ENCODE assay signal across 8 cellular contexts in genomic region chr16:30896203-30896889, GRCh38. TPM values are rescaled to one million over a fixed set of nuclear protein-coding genes. Genes with fewer than 3 reads are reported as not detected.
A peak's percentile ranks its signal among the peaks of the same experiment; 100 is the strongest.
DNase-seq lines count a peak whose midpoint lies in the region; ATAC-seq and TF ChIP-seq lines count a peak whose summit lies in the region.

A gene with protein sequence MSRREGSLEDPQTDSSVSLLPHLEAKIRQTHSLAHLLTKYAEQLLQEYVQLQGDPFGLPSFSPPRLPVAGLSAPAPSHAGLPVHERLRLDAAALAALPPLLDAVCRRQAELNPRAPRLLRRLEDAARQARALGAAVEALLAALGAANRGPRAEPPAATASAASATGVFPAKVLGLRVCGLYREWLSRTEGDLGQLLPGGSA (plus strand): TSS chr16:30896614. CDS start chr16:30896644, 30 bp downstream.

- WGBS in gastroesophageal sphincter (ENCODE audit: low coverage in 1 of 2), 2 donors, result 0 to 4% methylated on average over 2 to 12 of the region's 36 CpGs

- ATAC-seq in activated T-helper 17 cell treated with anti-CD3 and anti-CD28 coated beads, Interleukin-2, amount 50 U/mL, for 72 hours (replicated peaks), result no peak
- peak; percentile 78 for ATAC-seq in gastroesophageal sphincter

- in situ Hi-C loops in KBM-7 (cut with MboI; ENCODE audit: low pct_unique_long_range_greater_than_20kb, low sequenced_read_pairs), result no loop called here

- CTCF ChIA-PET in AG04450 (lab: Charles Lee), result interaction anchor here (0.5 to 2.1 kb wide), 2 partner anchors 9 to 51 kb away, joined by 6 to 9 read pairs; no protein-coding TSS in a partner anchor
- CTCF ChIA-PET in HEK293 (lab: Yijun Ruan, JAX), result interaction anchor here (0.6 to 1.8 kb wide), 5 partner anchors 30 to 389 kb away, joined by 3 to 4 read pairs (median 3); no protein-coding TSS in a partner anchor

- no peaks in the 10 kb centered on the region for H3K27me3 ChIP-seq in AG04450 (ENCODE audit: control insufficient read depth, insufficient read depth, low read length)
- no peaks in the 10 kb centered on the region for H3K27me3 ChIP-seq in gastroesophageal sphincter

- TF ChIP-seq POLR2A in gastroesophageal sphincter (IDR thresholded peaks at IDR 0.05), result peak; percentile 34 to 37

- no peaks in the 10 kb centered on the region for H3K27me3 Mint-ChIP-seq in activated T-helper 17 cell treated with anti-CD3 and anti-CD28 coated beads, Interleukin-2, amount 50 U/mL, for 72 hours
- H3K27me3 Mint-ChIP-seq in nephron (ENCODE audit: low read depth), result no peaks in the 10 kb centered on the region

- H3K4me3 ChIP-seq in AG04450 (ENCODE audit: low read depth, low read length) (peak within 1 kb of the TSS; percentile 72), HEK293 (ENCODE audit: low read depth, low read length) (peak within 1 kb of the TSS; percentile 32), gastroesophageal sphincter (peak within 1 kb of the TSS; percentile 65 to 73)

- TF ChIP-seq EP300 in gastroesophageal sphincter (IDR thresholded peaks at IDR 0.05), result no peak

- peak within 1 kb of the TSS; percentile 74 for H3K4me3 Mint-ChIP-seq in activated T-helper 17 cell treated with anti-CD3 and anti-CD28 coated beads, Interleukin-2, amount 50 U/mL, for 72 hours
- peak within 1 kb of the TSS; percentile 88 to 94 (median 88) for H3K4me3 Mint-ChIP-seq in nephron

- H3K36me3 Mint-ChIP-seq in activated T-helper 17 cell treated with anti-CD3 and anti-CD28 coated beads, Interleukin-2, amount 50 U/mL, for 72 hours (ENCODE audit: low read depth), result peaks cover 18% of the 10 kb centered on the region
- H3K36me3 Mint-ChIP-seq in nephron (ENCODE audit: low read depth), result peaks cover 3% of the 10 kb centered on the region

- POLR2A ChIA-PET in AG04450 (lab: Yijun Ruan, JAX), result interaction anchor here (0.6 to 1.7 kb wide), 5 partner anchors 10 to 148 kb away, joined by 3 to 13 read pairs (median 5); partner anchors contain the start of gene PHKG2
- POLR2A ChIA-PET in HEK293 (lab: Yijun Ruan, JAX), result interaction anchor here (1.0 kb wide), 1 partner anchor 148 kb away, joined by 4 read pairs; the partner anchor contains the start of gene PHKG2

- peaks cover 23% of the 10 kb centered on the region for H3K4me1 Mint-ChIP-seq in activated T-helper 17 cell treated with anti-CD3 and anti-CD28 coated beads, Interleukin-2, amount 50 U/mL, for 72 hours
- H3K4me1 Mint-ChIP-seq in nephron, result peaks cover 35% of the 10 kb centered on the region

- DNase-seq in AG04450 (ENCODE audit: low read depth, low spot score) (peak; percentile 78), 8988T (no peak), KBM-7 (no peak), cerebellar nuclear complex (lab: John Stamatoyannopoulos, UW) (no peak)

- H3K4me1 ChIP-seq in HEK293 (ENCODE audit: control insufficient read depth, insufficient read depth, low read length) (no peaks in the 10 kb centered on the region; the same call in 1 of the 2 replicates), gastroesophageal sphincter (peaks cover 0 to 51% (median 31%) of the 10 kb centered on the region in 3 donors)

- peaks cover 7 to 10% of the 10 kb centered on the region in 2 experiments; a peak in 2 of 3 replicates for H3K36me3 ChIP-seq in HEK293 (ENCODE audit: control insufficient read depth in 2 of 2, insufficient read depth in 1 of 2, low read length in 2 of 2)
- H3K36me3 ChIP-seq in gastroesophageal sphincter, result peaks cover 0 to 20% of the 10 kb centered on the region in 2 donors

- TF ChIP-seq CTCF in AG04450 (IDR thresholded peaks at IDR 0.05; ENCODE audit: low read depth, low read length), result no peak
- no peak for TF ChIP-seq CTCF in HEK293 (tag by site-specific recombination; IDR thresholded peaks at IDR 0.05)
- TF ChIP-seq CTCF in gastroesophageal sphincter (IDR thresholded peaks at IDR 0.05), result no peak
- TF ChIP-seq CTCF in nephron (IDR thresholded peaks at IDR 0.05; ENCODE audit: unreplicated experiment in 3 of 3), result no peak

- H3K9me3 ChIP-seq in AG04450 (ENCODE audit: control insufficient read depth, insufficient read depth, low read length), result peaks cover 4% of the 10 kb centered on the region; the same call in 1 of the 2 replicates
- H3K9me3 ChIP-seq in HEK293 (ENCODE audit: control insufficient read depth, insufficient read depth, low read depth, low read length), result no peaks in the 10 kb centered on the region
- no peaks in the 10 kb centered on the region for H3K9me3 ChIP-seq in gastroesophageal sphincter

- H3K27ac ChIP-seq in AG04450 (ENCODE audit: low read depth, low read length) (peak within 1 kb of the TSS; percentile 99), HEK293 (ENCODE audit: extremely low read depth, low read depth, low read length) (peak within 1 kb of the TSS; percentile 53), gastroesophageal sphincter (peak within 1 kb of the TSS; percentile 97 to 100 (median 98))

- H3K27ac Mint-ChIP-seq in activated T-helper 17 cell treated with anti-CD3 and anti-CD28 coated beads, Interleukin-2, amount 50 U/mL, for 72 hours, result peak within 1 kb of the TSS; percentile 79
- H3K27ac Mint-ChIP-seq in nephron, result peak within 1 kb of the TSS; percentile 97 to 99 (median 98)

- H3K9me3 Mint-ChIP-seq in activated T-helper 17 cell treated with anti-CD3 and anti-CD28 coated beads, Interleukin-2, amount 50 U/mL, for 72 hours, result no peaks in the 10 kb centered on the region
- H3K9me3 Mint-ChIP-seq in nephron, result no peaks in the 10 kb centered on the region

TF ChIP-seq in HEK293, 187 proteins besides CTCF, POLR2A, EP300 and RAD21 (continues in another document):
- TF ChIP-seq ZSCAN16 (tag by site-specific recombination; IDR thresholded peaks at IDR 0.05) (no peak), GLI4 (tag by site-specific recombination; IDR thresholded peaks at IDR 0.05) (no peak), TCF7L2 (IDR thresholded peaks at IDR 0.05; ENCODE audit: borderline replicate concordance, low read depth, low read length) (no peak), ZNF501 (tag by site-specific recombination; IDR thresholded peaks at IDR 0.05) (0 out of 2 replicates have a peak, but pooled peaks have one; percentile 37), ZNF580 (tag by site-specific recombination; IDR thresholded peaks at IDR 0.05) (no peak), SP3 (tag by site-specific recombination; IDR thresholded peaks at IDR 0.05) (no peak)
- TF ChIP-seq, protein P1, sequence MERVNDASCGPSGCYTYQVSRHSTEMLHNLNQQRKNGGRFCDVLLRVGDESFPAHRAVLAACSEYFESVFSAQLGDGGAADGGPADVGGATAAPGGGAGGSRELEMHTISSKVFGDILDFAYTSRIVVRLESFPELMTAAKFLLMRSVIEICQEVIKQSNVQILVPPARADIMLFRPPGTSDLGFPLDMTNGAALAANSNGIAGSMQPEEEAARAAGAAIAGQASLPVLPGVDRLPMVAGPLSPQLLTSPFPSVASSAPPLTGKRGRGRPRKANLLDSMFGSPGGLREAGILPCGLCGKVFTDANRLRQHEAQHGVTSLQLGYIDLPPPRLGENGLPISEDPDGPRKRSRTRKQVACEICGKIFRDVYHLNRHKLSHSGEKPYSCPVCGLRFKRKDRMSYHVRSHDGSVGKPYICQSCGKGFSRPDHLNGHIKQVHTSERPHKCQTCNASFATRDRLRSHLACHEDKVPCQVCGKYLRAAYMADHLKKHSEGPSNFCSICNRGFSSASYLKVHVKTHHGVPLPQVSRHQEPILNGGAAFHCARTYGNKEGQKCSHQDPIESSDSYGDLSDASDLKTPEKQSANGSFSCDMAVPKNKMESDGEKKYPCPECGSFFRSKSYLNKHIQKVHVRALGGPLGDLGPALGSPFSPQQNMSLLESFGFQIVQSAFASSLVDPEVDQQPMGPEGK (tag by site-specific recombination; IDR thresholded peaks at IDR 0.05), result peak; percentile 98

RNA-seq across cellular contexts. Expression of the gene that starts here (rescaled TPM):
- polyA plus RNA-seq in AG04450 (2011; rRNA removed), result 10.1 and 12.5 TPM in 2 replicates
- polyA minus RNA-seq in AG04450 (2011; rRNA and poly(A)+ RNA removed), result 6.5 and 6.6 TPM in 2 replicates
- under 1 TPM; 0.15 to 0.26 TPM for total RNA-seq in activated T-helper 17 cell treated with anti-CD3 and anti-CD28 coated beads, Interleukin-2, amount 50 U/mL, for 72 hours
- total RNA-seq in gastroesophageal sphincter, result 10 to 100 TPM in 1 of 4 donors, 1 to 10 TPM in 3; 5.1 to 14.6 (median 6.2) TPM

Comparison
In these comparisons a context has a peak if more than half of its experiments do, and no peak if none do; other contexts are left out.
1. RNA of the gene that starts here (total RNA-seq): 5.1 to 14.6 TPM in gastroesophageal sphincter; 0.15 to 0.26 TPM in activated T-helper 17 cell treated with anti-CD3 and anti-CD28 coated beads, Interleukin-2, amount 50 U/mL, for 72 hours; every median in the first group is over 4 times any median in the second.
2. Peak in every context shown above with its lines, with median percentiles within 50 percentile points of each other: H3K27ac ChIP-seq and H3K4me3 ChIP-seq.